In the genomic region with DNA sequence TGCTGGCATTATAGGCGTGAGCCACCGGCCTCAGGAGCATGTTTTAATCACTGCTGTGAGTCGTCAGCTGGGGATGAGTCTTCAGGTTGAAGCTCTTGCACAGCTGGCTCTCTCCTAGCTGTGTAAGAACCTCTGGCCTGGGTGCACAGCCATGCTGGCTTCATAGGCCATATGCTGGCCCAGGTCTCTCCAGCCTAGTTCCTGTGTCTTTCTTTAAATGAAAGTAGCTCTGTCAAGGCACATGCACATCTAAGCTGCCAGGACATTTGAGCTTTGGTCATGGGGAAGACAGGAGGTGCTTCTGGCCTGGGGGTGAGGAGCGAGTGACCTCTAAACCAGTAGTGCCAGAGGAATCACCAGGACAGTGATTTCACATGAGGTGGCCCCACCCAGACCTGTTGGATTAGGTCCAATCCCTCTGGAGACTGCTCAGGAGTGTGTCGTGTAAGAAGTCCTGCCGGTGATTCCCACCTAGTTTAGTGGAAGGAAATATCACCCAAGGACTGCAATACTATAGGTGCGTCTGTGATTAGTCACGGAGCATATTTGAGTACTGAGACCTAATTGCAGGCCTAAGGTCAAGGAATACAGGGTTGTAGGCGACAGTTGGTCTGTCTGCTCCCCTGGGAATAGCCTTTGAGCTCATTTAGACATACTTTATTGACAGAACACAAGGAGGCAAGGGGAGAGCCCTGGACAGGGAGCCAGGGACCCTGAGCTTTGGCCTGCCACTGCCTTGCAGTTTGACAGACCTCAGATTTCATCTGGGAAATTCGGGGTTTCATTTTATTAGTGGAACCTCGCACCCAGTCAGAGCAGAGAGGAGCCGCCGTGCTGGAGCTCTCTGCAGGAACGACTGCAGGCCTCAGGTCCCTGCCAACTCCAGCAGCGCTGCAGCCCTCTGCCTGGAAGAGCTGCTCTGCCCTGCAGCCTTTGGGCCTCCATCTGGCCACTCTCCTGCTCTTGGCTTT, we compare ENCODE assay signal across 1 cellular context.
A peak's percentile ranks its signal among the peaks of the same experiment; 100 is the strongest.
TF ChIP-seq lines count a peak whose summit lies in the region.

No MANE protein-coding gene starts in this region.

TF ChIP-seq in HepG2, 621 proteins besides CTCF, POLR2A, EP300 and RAD21 (continued from another document):
- TF ChIP-seq, protein P1, sequence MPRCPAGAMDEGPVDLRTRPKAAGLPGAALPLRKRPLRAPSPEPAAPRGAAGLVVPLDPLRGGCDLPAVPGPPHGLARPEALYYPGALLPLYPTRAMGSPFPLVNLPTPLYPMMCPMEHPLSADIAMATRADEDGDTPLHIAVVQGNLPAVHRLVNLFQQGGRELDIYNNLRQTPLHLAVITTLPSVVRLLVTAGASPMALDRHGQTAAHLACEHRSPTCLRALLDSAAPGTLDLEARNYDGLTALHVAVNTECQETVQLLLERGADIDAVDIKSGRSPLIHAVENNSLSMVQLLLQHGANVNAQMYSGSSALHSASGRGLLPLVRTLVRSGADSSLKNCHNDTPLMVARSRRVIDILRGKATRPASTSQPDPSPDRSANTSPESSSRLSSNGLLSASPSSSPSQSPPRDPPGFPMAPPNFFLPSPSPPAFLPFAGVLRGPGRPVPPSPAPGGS (CRISPR knock-in tag; IDR thresholded peaks at IDR 0.05), result 0 out of 2 replicates have a peak, but pooled peaks have one; percentile 25
- TF ChIP-seq HNF4A (CRISPR knock-in tag; IDR thresholded peaks at IDR 0.05) (peak; percentile 86), SMAD3 (CRISPR knock-in tag; IDR thresholded peaks at IDR 0.05) (peak; percentile 61), ZNF124 (CRISPR knock-in tag; IDR thresholded peaks at IDR 0.05) (peak; percentile 51; the same call in 1 of the 2 replicates), FOXP1 (IDR thresholded peaks at IDR 0.05) (no peak), FOXP1 (CRISPR knock-in tag; IDR thresholded peaks at IDR 0.05) (0 out of 2 replicates have a peak, but pooled peaks have one; percentile 6), BHLHE40 (IDR thresholded peaks at IDR 0.05; ENCODE audit: low read length) (no peak), MAFG (CRISPR knock-in tag; IDR thresholded peaks at IDR 0.05) (no peak), NR2F2 (IDR thresholded peaks at IDR 0.05; ENCODE audit: borderline replicate concordance, low read depth) (peak; percentile 72), BRD4 (CRISPR knock-in tag; IDR thresholded peaks at IDR 0.05) (peak; percentile 48; the same call in 1 of the 2 replicates), CEBPG (CRISPR knock-in tag; IDR thresholded peaks at IDR 0.05) (peak; percentile 35; the same call in 1 of the 2 replicates), GFI1 (CRISPR knock-in tag; IDR thresholded peaks at IDR 0.05; ENCODE audit: borderline replicate concordance) (peak; percentile 68; the same call in 1 of the 2 replicates), GATAD1 (CRISPR knock-in tag; IDR thresholded peaks at IDR 0.05) (0 out of 2 replicates have a peak, but pooled peaks have one; percentile 28), MEF2D (CRISPR knock-in tag; IDR thresholded peaks at IDR 0.05) (0 out of 2 replicates have a peak, but pooled peaks have one; percentile 52), DPF2 (CRISPR knock-in tag; IDR thresholded peaks at IDR 0.05; ENCODE audit: borderline replicate concordance, low read depth) (peak; percentile 58; the same call in 1 of the 2 replicates), MYNN (CRISPR knock-in tag; IDR thresholded peaks at IDR 0.05; ENCODE audit: low read depth) (no peak), ASH2L (IDR thresholded peaks at IDR 0.05; ENCODE audit: insufficient read length, low read depth, low read length) (peak; percentile 42), HDAC2 (CRISPR knock-in tag; IDR thresholded peaks at IDR 0.05) (0 out of 2 replicates have a peak, but pooled peaks have one; percentile 50), FOXA1 (IDR thresholded peaks at IDR 0.05) (no peak), FOXA1 (CRISPR knock-in tag; IDR thresholded peaks at IDR 0.05) (peak; percentile 64), NONO (IDR thresholded peaks at IDR 0.05) (no peak), NONO (CRISPR knock-in tag; conservative IDR thresholded peaks at IDR 0.05) (0 out of 2 replicates have a peak, but pooled peaks have one; percentile 34), HES4 (CRISPR knock-in tag; IDR thresholded peaks at IDR 0.05; ENCODE audit: borderline replicate concordance) (no peak), ZFP36L1 (CRISPR knock-in tag; IDR thresholded peaks at IDR 0.05) (no peak)
- TF ChIP-seq, protein P2, sequence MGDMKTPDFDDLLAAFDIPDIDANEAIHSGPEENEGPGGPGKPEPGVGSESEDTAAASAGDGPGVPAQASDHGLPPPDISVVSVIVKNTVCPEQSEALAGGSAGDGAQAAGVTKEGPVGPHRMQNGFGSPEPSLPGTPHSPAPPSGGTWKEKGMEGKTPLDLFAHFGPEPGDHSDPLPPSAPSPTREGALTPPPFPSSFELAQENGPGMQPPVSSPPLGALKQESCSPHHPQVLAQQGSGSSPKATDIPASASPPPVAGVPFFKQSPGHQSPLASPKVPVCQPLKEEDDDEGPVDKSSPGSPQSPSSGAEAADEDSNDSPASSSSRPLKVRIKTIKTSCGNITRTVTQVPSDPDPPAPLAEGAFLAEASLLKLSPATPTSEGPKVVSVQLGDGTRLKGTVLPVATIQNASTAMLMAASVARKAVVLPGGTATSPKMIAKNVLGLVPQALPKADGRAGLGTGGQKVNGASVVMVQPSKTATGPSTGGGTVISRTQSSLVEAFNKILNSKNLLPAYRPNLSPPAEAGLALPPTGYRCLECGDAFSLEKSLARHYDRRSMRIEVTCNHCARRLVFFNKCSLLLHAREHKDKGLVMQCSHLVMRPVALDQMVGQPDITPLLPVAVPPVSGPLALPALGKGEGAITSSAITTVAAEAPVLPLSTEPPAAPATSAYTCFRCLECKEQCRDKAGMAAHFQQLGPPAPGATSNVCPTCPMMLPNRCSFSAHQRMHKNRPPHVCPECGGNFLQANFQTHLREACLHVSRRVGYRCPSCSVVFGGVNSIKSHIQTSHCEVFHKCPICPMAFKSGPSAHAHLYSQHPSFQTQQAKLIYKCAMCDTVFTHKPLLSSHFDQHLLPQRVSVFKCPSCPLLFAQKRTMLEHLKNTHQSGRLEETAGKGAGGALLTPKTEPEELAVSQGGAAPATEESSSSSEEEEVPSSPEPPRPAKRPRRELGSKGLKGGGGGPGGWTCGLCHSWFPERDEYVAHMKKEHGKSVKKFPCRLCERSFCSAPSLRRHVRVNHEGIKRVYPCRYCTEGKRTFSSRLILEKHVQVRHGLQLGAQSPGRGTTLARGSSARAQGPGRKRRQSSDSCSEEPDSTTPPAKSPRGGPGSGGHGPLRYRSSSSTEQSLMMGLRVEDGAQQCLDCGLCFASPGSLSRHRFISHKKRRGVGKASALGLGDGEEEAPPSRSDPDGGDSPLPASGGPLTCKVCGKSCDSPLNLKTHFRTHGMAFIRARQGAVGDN (CRISPR knock-in tag; IDR thresholded peaks at IDR 0.05), result peak; percentile 65
